ENCODE assay signal across 1 cellular context in genomic region chr11:115215694-115216615, GRCh38.
TF ChIP-seq lines count a peak whose summit lies in the region.

No MANE protein-coding gene starts in this region.

TF ChIP-seq in IMR-90, 13 proteins besides CTCF, POLR2A, EP300 and RAD21:
- TF ChIP-seq MAZ (IDR thresholded peaks at IDR 0.05; ENCODE audit: borderline replicate concordance, low read depth, low read length): no peak
